In genomic region chr12:6423267-6424007, GRCh38 we compare ENCODE assay signal across 1 cellular context.
A peak's percentile ranks its signal among the peaks of the same experiment; 100 is the strongest.
TF ChIP-seq lines count a peak whose summit lies in the region.

No MANE protein-coding gene starts in this region.

TF ChIP-seq in HEK293, 187 proteins besides CTCF, POLR2A, EP300 and RAD21 (continued from another document and continues in another):
- TF ChIP-seq REST (tag by site-specific recombination; IDR thresholded peaks at IDR 0.05) (0 out of 2 replicates have a peak, but pooled peaks have one; percentile 37), ZNF211 (tag by site-specific recombination; IDR thresholded peaks at IDR 0.05; ENCODE audit: low read depth) (no peak), ZFHX2 (tag by site-specific recombination; conservative IDR thresholded peaks at IDR 0.05) (no peak), GLI2 (tag by site-specific recombination; IDR thresholded peaks at IDR 0.05; ENCODE audit: borderline replicate concordance, low read depth) (no peak), ZNF239 (tag by site-specific recombination; IDR thresholded peaks at IDR 0.05) (no peak), ZNF558 (tag by site-specific recombination; IDR thresholded peaks at IDR 0.05) (no peak), ZFP41 (tag by site-specific recombination; IDR thresholded peaks at IDR 0.05; ENCODE audit: borderline replicate concordance) (no peak), ZNF184 (tag by site-specific recombination; IDR thresholded peaks at IDR 0.05) (no peak), ZFP69B (tag by site-specific recombination; IDR thresholded peaks at IDR 0.05) (0 out of 2 replicates have a peak, but pooled peaks have one; percentile 43), ZNF654 (tag by site-specific recombination; IDR thresholded peaks at IDR 0.05; ENCODE audit: low read depth) (peak; percentile 99), ZNF837 (tag by site-specific recombination; IDR thresholded peaks at IDR 0.05) (no peak), WT1 (tag by site-specific recombination; IDR thresholded peaks at IDR 0.05) (no peak), ZNF621 (tag by site-specific recombination; IDR thresholded peaks at IDR 0.05) (no peak), ZNF677 (tag by site-specific recombination; IDR thresholded peaks at IDR 0.05) (no peak), ZBTB8A (tag by site-specific recombination; IDR thresholded peaks at IDR 0.05) (peak; percentile 98), ZEB2 (tag by site-specific recombination; IDR thresholded peaks at IDR 0.05) (peak; percentile 59), ZXDB (tag by site-specific recombination; IDR thresholded peaks at IDR 0.05) (0 out of 2 replicates have a peak, but pooled peaks have one; percentile 22), GLI4 (tag by site-specific recombination; IDR thresholded peaks at IDR 0.05) (no peak), ZNF280D (tag by site-specific recombination; IDR thresholded peaks at IDR 0.05) (no peak), KLF16 (tag by site-specific recombination; IDR thresholded peaks at IDR 0.05) (no peak), ZNF544 (tag by site-specific recombination; IDR thresholded peaks at IDR 0.05) (no peak), ZNF404 (tag by site-specific recombination; IDR thresholded peaks at IDR 0.05) (no peak), FEZF1 (tag by site-specific recombination; IDR thresholded peaks at IDR 0.05) (no peak), BCL11A (tag by site-specific recombination; IDR thresholded peaks at IDR 0.05; ENCODE audit: low read depth) (no peak), ZNF433 (tag by site-specific recombination; IDR thresholded peaks at IDR 0.05; ENCODE audit: low read depth) (no peak), ZNF776 (tag by site-specific recombination; IDR thresholded peaks at IDR 0.05; ENCODE audit: borderline replicate concordance) (no peak), ZNF324 (tag by site-specific recombination; IDR thresholded peaks at IDR 0.05) (no peak), ZNF488 (tag by site-specific recombination; IDR thresholded peaks at IDR 0.05) (no peak), ZNF416 (tag by site-specific recombination; IDR thresholded peaks at IDR 0.05) (no peak), ZNF398 (tag by site-specific recombination; IDR thresholded peaks at IDR 0.05) (no peak), HOXC10 (CRISPR knock-in tag; IDR thresholded peaks at IDR 0.05) (no peak)
- TF ChIP-seq, protein P1, sequence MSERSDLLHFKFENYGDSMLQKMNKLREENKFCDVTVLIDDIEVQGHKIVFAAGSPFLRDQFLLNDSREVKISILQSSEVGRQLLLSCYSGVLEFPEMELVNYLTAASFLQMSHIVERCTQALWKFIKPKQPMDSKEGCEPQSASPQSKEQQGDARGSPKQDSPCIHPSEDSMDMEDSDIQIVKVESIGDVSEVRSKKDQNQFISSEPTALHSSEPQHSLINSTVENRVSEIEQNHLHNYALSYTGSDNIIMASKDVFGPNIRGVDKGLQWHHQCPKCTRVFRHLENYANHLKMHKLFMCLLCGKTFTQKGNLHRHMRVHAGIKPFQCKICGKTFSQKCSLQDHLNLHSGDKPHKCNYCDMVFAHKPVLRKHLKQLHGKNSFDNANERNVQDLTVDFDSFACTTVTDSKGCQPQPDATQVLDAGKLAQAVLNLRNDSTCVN (tag by site-specific recombination; optimal IDR thresholded peaks at IDR 0.05): peak; percentile 22
- TF ChIP-seq, protein P2, sequence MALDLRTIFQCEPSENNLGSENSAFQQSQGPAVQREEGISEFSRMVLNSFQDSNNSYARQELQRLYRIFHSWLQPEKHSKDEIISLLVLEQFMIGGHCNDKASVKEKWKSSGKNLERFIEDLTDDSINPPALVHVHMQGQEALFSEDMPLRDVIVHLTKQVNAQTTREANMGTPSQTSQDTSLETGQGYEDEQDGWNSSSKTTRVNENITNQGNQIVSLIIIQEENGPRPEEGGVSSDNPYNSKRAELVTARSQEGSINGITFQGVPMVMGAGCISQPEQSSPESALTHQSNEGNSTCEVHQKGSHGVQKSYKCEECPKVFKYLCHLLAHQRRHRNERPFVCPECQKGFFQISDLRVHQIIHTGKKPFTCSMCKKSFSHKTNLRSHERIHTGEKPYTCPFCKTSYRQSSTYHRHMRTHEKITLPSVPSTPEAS (tag by site-specific recombination; IDR thresholded peaks at IDR 0.05): no peak
- TF ChIP-seq, protein P3, sequence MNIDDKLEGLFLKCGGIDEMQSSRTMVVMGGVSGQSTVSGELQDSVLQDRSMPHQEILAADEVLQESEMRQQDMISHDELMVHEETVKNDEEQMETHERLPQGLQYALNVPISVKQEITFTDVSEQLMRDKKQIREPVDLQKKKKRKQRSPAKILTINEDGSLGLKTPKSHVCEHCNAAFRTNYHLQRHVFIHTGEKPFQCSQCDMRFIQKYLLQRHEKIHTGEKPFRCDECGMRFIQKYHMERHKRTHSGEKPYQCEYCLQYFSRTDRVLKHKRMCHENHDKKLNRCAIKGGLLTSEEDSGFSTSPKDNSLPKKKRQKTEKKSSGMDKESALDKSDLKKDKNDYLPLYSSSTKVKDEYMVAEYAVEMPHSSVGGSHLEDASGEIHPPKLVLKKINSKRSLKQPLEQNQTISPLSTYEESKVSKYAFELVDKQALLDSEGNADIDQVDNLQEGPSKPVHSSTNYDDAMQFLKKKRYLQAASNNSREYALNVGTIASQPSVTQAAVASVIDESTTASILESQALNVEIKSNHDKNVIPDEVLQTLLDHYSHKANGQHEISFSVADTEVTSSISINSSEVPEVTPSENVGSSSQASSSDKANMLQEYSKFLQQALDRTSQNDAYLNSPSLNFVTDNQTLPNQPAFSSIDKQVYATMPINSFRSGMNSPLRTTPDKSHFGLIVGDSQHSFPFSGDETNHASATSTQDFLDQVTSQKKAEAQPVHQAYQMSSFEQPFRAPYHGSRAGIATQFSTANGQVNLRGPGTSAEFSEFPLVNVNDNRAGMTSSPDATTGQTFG (tag by site-specific recombination; IDR thresholded peaks at IDR 0.05; ENCODE audit: borderline replicate concordance): no peak
- TF ChIP-seq, protein P4, sequence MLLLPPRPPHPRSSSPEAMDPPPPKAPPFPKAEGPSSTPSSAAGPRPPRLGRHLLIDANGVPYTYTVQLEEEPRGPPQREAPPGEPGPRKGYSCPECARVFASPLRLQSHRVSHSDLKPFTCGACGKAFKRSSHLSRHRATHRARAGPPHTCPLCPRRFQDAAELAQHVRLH (tag by site-specific recombination; IDR thresholded peaks at IDR 0.05): no peak
- TF ChIP-seq, protein P5, sequence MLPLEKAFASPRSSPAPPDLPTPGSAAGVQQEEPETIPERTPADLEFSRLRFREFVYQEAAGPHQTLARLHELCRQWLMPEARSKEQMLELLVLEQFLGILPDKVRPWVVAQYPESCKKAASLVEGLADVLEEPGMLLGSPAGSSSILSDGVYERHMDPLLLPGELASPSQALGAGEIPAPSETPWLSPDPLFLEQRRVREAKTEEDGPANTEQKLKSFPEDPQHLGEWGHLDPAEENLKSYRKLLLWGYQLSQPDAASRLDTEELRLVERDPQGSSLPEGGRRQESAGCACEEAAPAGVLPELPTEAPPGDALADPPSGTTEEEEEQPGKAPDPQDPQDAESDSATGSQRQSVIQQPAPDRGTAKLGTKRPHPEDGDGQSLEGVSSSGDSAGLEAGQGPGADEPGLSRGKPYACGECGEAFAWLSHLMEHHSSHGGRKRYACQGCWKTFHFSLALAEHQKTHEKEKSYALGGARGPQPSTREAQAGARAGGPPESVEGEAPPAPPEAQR (tag by site-specific recombination; IDR thresholded peaks at IDR 0.05): no peak
- TF ChIP-seq, protein P6, sequence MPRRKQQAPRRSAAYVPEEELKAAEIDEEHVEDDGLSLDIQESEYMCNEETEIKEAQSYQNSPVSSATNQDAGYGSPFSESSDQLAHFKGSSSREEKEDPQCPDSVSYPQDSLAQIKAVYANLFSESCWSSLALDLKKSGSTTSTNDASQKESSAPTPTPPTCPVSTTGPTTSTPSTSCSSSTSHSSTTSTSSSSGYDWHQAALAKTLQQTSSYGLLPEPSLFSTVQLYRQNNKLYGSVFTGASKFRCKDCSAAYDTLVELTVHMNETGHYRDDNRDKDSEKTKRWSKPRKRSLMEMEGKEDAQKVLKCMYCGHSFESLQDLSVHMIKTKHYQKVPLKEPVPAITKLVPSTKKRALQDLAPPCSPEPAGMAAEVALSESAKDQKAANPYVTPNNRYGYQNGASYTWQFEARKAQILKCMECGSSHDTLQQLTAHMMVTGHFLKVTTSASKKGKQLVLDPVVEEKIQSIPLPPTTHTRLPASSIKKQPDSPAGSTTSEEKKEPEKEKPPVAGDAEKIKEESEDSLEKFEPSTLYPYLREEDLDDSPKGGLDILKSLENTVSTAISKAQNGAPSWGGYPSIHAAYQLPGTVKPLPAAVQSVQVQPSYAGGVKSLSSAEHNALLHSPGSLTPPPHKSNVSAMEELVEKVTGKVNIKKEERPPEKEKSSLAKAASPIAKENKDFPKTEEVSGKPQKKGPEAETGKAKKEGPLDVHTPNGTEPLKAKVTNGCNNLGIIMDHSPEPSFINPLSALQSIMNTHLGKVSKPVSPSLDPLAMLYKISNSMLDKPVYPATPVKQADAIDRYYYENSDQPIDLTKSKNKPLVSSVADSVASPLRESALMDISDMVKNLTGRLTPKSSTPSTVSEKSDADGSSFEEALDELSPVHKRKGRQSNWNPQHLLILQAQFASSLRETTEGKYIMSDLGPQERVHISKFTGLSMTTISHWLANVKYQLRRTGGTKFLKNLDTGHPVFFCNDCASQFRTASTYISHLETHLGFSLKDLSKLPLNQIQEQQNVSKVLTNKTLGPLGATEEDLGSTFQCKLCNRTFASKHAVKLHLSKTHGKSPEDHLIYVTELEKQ (tag by site-specific recombination; IDR thresholded peaks at IDR 0.05; ENCODE audit: borderline replicate concordance): no peak
- TF ChIP-seq, protein P7, sequence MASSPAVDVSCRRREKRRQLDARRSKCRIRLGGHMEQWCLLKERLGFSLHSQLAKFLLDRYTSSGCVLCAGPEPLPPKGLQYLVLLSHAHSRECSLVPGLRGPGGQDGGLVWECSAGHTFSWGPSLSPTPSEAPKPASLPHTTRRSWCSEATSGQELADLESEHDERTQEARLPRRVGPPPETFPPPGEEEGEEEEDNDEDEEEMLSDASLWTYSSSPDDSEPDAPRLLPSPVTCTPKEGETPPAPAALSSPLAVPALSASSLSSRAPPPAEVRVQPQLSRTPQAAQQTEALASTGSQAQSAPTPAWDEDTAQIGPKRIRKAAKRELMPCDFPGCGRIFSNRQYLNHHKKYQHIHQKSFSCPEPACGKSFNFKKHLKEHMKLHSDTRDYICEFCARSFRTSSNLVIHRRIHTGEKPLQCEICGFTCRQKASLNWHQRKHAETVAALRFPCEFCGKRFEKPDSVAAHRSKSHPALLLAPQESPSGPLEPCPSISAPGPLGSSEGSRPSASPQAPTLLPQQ (tag by site-specific recombination; IDR thresholded peaks at IDR 0.05): peak; percentile 81
